Comparison of ENCODE assay signal across 7 cellular contexts in genomic region chr3:44468099-44468537, GRCh38. TPM values are rescaled to one million over a fixed set of nuclear protein-coding genes. Genes with fewer than 3 reads are reported as not detected.
DNase-seq lines count a peak whose midpoint lies in the region; ATAC-seq, FAIRE-seq and TF ChIP-seq lines count a peak whose summit lies in the region.
"Not testable (repeated sequence)": the region's sequence is repeated elsewhere in the genome, so short reads cannot be mapped to it uniquely, and the experiment has no call there.

No MANE protein-coding gene starts in this region.

- H3K9me3 Mint-ChIP-seq in CD8-positive, alpha-beta T cell; astrocyte (ENCODE audit: unreplicated experiment); endodermal cell; nephron progenitor cell; progenitor cell of endocrine pancreas (ENCODE audit: low read depth): not testable (repeated sequence)

- H3K27me3 Mint-ChIP-seq in CD8-positive, alpha-beta T cell (ENCODE audit: low read depth); astrocyte (ENCODE audit: low read depth, unreplicated experiment); endodermal cell (ENCODE audit: insufficient read depth); nephron progenitor cell (ENCODE audit: low read depth, poor library complexity); progenitor cell of endocrine pancreas: not testable (repeated sequence)

- not testable (repeated sequence) for TF ChIP-seq CTCF in CD8-positive, alpha-beta T cell (IDR thresholded peaks at IDR 0.05); PC-3 (conservative IDR thresholded peaks at IDR 0.05; ENCODE audit: low read depth, low read length); astrocyte (IDR thresholded peaks at IDR 0.05; ENCODE audit: insufficient read depth, low read depth, low read length); endodermal cell (conservative IDR thresholded peaks at IDR 0.05); hepatocyte (IDR thresholded peaks at IDR 0.05; ENCODE audit: poor library complexity); nephron progenitor cell (IDR thresholded peaks at IDR 0.05); progenitor cell of endocrine pancreas (IDR thresholded peaks at IDR 0.05; ENCODE audit: unreplicated experiment)

- H3K9me2 ChIP-seq in PC-3 (replicated peaks; ENCODE audit: low read length); hepatocyte (replicated peaks; ENCODE audit: insufficient read depth): not testable (repeated sequence)

- H3K9ac ChIP-seq in PC-3 (ENCODE audit: low read length); astrocyte (ENCODE audit: low read length); endodermal cell (ENCODE audit: extremely low read depth, low read length, poor library complexity, severe bottlenecking): not testable (repeated sequence)

- not testable (repeated sequence) for H3K36me3 ChIP-seq in CD8-positive, alpha-beta T cell (ENCODE audit: insufficient read depth, low read length); PC-3 (ENCODE audit: low read depth, low read length); hepatocyte (replicated peaks; ENCODE audit: insufficient read depth, low read depth)
- peaks cover 14% of the 10 kb centered on the region for H3K36me3 ChIP-seq in astrocyte (ENCODE audit: insufficient read depth, low read length)
- peaks cover 55% of the 10 kb centered on the region for H3K36me3 ChIP-seq in endodermal cell (ENCODE audit: control insufficient read depth, insufficient read depth, low read length)

- not testable (repeated sequence) for H3K4me3 Mint-ChIP-seq in CD8-positive, alpha-beta T cell; astrocyte (ENCODE audit: unreplicated experiment); endodermal cell; progenitor cell of endocrine pancreas (ENCODE audit: low read depth)
- H3K4me3 Mint-ChIP-seq in nephron progenitor cell: peak overlapping the region; percentile 32

- peaks cover 53% of the 10 kb centered on the region for H3K79me2 ChIP-seq in PC-3 (ENCODE audit: low read length)
- H3K79me2 ChIP-seq in astrocyte (ENCODE audit: insufficient read depth, low read length): peaks cover 55% of the 10 kb centered on the region
- H3K79me2 ChIP-seq in hepatocyte: peaks cover 93% of the 10 kb centered on the region

- not testable (repeated sequence) for H3K4me1 ChIP-seq in CD8-positive, alpha-beta T cell (ENCODE audit: insufficient read depth, low read length); astrocyte (ENCODE audit: insufficient read depth, low read length); endodermal cell (ENCODE audit: control insufficient read depth, insufficient read depth, low read length); hepatocyte (ENCODE audit: insufficient read depth)
- H3K4me1 ChIP-seq in PC-3 (ENCODE audit: insufficient read depth, low read length): peaks cover 23% of the 10 kb centered on the region

- POLR2A ChIA-PET in CD8-positive, alpha-beta T cell (lab: Charles Lee); PC-3 (lab: Charles Lee; ENCODE audit: unreplicated experiment): not testable (repeated sequence)

- H3K9me3 ChIP-seq in CD8-positive, alpha-beta T cell (ENCODE audit: low read length); PC-3 (ENCODE audit: low read length); astrocyte (ENCODE audit: insufficient read depth, low read depth, low read length); endodermal cell (ENCODE audit: control insufficient read depth, low read length); hepatocyte (ENCODE audit: low read depth): not testable (repeated sequence)

- CTCF ChIA-PET in CD8-positive, alpha-beta T cell (lab: Charles Lee); PC-3 (lab: Charles Lee): not testable (repeated sequence)

- 85 to 100% methylated on average over 2 of the region's 2 CpGs for WGBS in endodermal cell (ENCODE audit: insufficient coverage in 1 of 2, insufficient read length in 1 of 2), 2 experiments
- WGBS in hepatocyte (ENCODE audit: low lambda C conversion rate, missing lambda C conversion rate): 90% methylated on average over 2 of the region's 2 CpGs

- H3K27ac Mint-ChIP-seq in CD8-positive, alpha-beta T cell: peak overlapping the region; percentile 67
- H3K27ac Mint-ChIP-seq in astrocyte (ENCODE audit: unreplicated experiment): peak overlapping the region; percentile 90
- H3K27ac Mint-ChIP-seq in endodermal cell: peak overlapping the region; percentile 52
- H3K27ac Mint-ChIP-seq in nephron progenitor cell: peak overlapping the region; percentile 84
- H3K27ac Mint-ChIP-seq in progenitor cell of endocrine pancreas: peak overlapping the region; percentile 97

- H3K4me1 Mint-ChIP-seq in CD8-positive, alpha-beta T cell (ENCODE audit: low read depth): peaks cover 28% of the 10 kb centered on the region
- H3K4me1 Mint-ChIP-seq in astrocyte (ENCODE audit: low read depth, unreplicated experiment): peaks cover 31% of the 10 kb centered on the region
- not testable (repeated sequence) for H3K4me1 Mint-ChIP-seq in endodermal cell
- peaks cover 43% of the 10 kb centered on the region for H3K4me1 Mint-ChIP-seq in nephron progenitor cell
- peaks cover 46% of the 10 kb centered on the region for H3K4me1 Mint-ChIP-seq in progenitor cell of endocrine pancreas (ENCODE audit: low read depth)

- peak overlapping the region; percentile 37; the same call in 1 of the 2 replicates for H3K4me2 ChIP-seq in PC-3 (ENCODE audit: low read length)
- H3K4me2 ChIP-seq in astrocyte (ENCODE audit: low read length); hepatocyte: not testable (repeated sequence)

- FAIRE-seq in astrocyte (lab: Jason Lieb, UNC): not testable (repeated sequence)

- ATAC-seq in CD8-positive, alpha-beta T cell; PC-3: not testable (repeated sequence)

- not testable (repeated sequence) for H2AFZ ChIP-seq in PC-3 (ENCODE audit: low read length); astrocyte (ENCODE audit: low read depth, low read length); hepatocyte

- H3K36me3 Mint-ChIP-seq in CD8-positive, alpha-beta T cell: peaks cover 58% of the 10 kb centered on the region
- H3K36me3 Mint-ChIP-seq in astrocyte (ENCODE audit: low read depth, unreplicated experiment): not testable (repeated sequence)
- peaks cover 44% of the 10 kb centered on the region for H3K36me3 Mint-ChIP-seq in endodermal cell (ENCODE audit: low read depth)
- H3K36me3 Mint-ChIP-seq in nephron progenitor cell (ENCODE audit: low read depth): peaks cover 60% of the 10 kb centered on the region
- H3K36me3 Mint-ChIP-seq in progenitor cell of endocrine pancreas (ENCODE audit: insufficient read depth): peaks cover 26% of the 10 kb centered on the region

- not testable (repeated sequence) for H4K20me1 ChIP-seq in PC-3 (ENCODE audit: low read length); hepatocyte (ENCODE audit: insufficient read depth, poor library complexity, severe bottlenecking)
- H4K20me1 ChIP-seq in astrocyte (ENCODE audit: insufficient read depth, low read length): peaks cover 34% of the 10 kb centered on the region

- not testable (repeated sequence) for DNase-seq in CD8-positive, alpha-beta T cell; PC-3; astrocyte (ENCODE audit: low read depth); endodermal cell; hepatocyte (ENCODE audit: low spot score); nephron progenitor cell; progenitor cell of endocrine pancreas (ENCODE audit: low spot score, unreplicated experiment)

- H3K4me3 ChIP-seq in CD8-positive, alpha-beta T cell (ENCODE audit: low read depth, low read length); PC-3 (ENCODE audit: low read length); astrocyte (ENCODE audit: insufficient read depth, low read depth, low read length); endodermal cell (ENCODE audit: low read length); hepatocyte: not testable (repeated sequence)

- not testable (repeated sequence) for H3K27me3 ChIP-seq in CD8-positive, alpha-beta T cell (ENCODE audit: insufficient read depth, low read length); PC-3 (ENCODE audit: low read length); astrocyte (ENCODE audit: insufficient read depth, low read length); endodermal cell (ENCODE audit: control insufficient read depth, insufficient read depth, low read length, poor library complexity, severe bottlenecking); hepatocyte

- H3F3A ChIP-seq in PC-3 (ENCODE audit: low read length, unreplicated experiment): not testable (repeated sequence)

- not testable (repeated sequence) for BruUV-seq in PC-3 (replicated peaks; lab: Mats Ljungman, UMichigan)

- intact Hi-C loops in CD8-positive, alpha-beta T cell (cut with DNase I, micrococcal nuclease); PC-3 (cut with micrococcal nuclease): not testable (repeated sequence)

- not testable (repeated sequence) for H3K27ac ChIP-seq in CD8-positive, alpha-beta T cell (ENCODE audit: low read depth, low read length); astrocyte (ENCODE audit: low read depth, low read length); endodermal cell (ENCODE audit: low read depth, low read length)
- H3K27ac ChIP-seq in PC-3 (ENCODE audit: low read length): peak overlapping the region; percentile 34; the same call in 1 of the 2 replicates
- H3K27ac ChIP-seq in hepatocyte: peak overlapping the region; percentile 45

RNA-seq across cellular contexts. Expression of gene ZNF445, which starts 9.4 kb away (rescaled TPM):
- 1 to 10 TPM; 4.8 to 5.2 TPM for total RNA-seq in CD8-positive, alpha-beta T cell
- total RNA-seq in PC-3 (2014; rRNA removed) (7.7 and 8.2 TPM in 2 replicates), astrocyte (20.9 and 21.3 TPM in 2 replicates), endodermal cell (10 to 100 TPM; 35.4 to 56.9 TPM), hepatocyte (10.5 and 14.7 TPM in 2 replicates), progenitor cell of endocrine pancreas (62.5 and 64.0 TPM in 2 replicates)
- polyA plus RNA-seq in endodermal cell (2013, experiment 1 of 2): 17.5 TPM
- polyA plus RNA-seq in endodermal cell (2013, experiment 2 of 2): 15.1 TPM
- polyA plus RNA-seq in hepatocyte: 6.1 and 6.4 TPM in 2 replicates
